ENCODE assay signal across 10 cellular contexts in genomic region chr15:33154366-33155166, GRCh38. TPM values are rescaled to one million over a fixed set of nuclear protein-coding genes. Genes with fewer than 3 reads are reported as not detected.
DNase-seq lines count a peak whose midpoint lies in the region; ATAC-seq and TF ChIP-seq lines count a peak whose summit lies in the region.
"Had no signal": no experiment of that assay in that cellular context is flagged by ENCODE, and none has a peak within 500 bp of the region (broad histone marks: within the 10 kb centered on the region; RNA-seq: fewer than 3 reads in every experiment).

No MANE protein-coding gene starts in this region.

- H3K36me3 Mint-ChIP-seq in Calu3 (ENCODE audit: insufficient read depth, unreplicated experiment): no peaks in the 10 kb centered on the region

- intact Hi-C loops in psoas muscle (cut with DNase I): no loop called here
- intact Hi-C loops in Calu3 (cut with micrococcal nuclease; ENCODE audit: unreplicated experiment): no loop called here

- H3K4me1 Mint-ChIP-seq in Calu3 (ENCODE audit: low read depth, unreplicated experiment): no peaks in the 10 kb centered on the region
- peaks cover 15% of the 10 kb centered on the region for H3K4me1 Mint-ChIP-seq in stimulated activated naive CD8-positive, alpha-beta T cell treated with anti-CD3 and anti-CD28 coated beads, Interleukin-15, amount 100 ng/mL, for 72 hours

- no peak overlapping the region for H3K4me3 Mint-ChIP-seq in Calu3 (ENCODE audit: low read depth, unreplicated experiment)
- H3K4me3 Mint-ChIP-seq in stimulated activated naive CD8-positive, alpha-beta T cell treated with anti-CD3 and anti-CD28 coated beads, Interleukin-15, amount 100 ng/mL, for 72 hours: no peak overlapping the region

- H3K4me1 ChIP-seq in psoas muscle: no peaks in the 10 kb centered on the region

- 65 to 75% (median 69%) methylated on average over 13 of the region's 13 CpGs for WGBS in psoas muscle, 3 donors

- peak overlapping the region; percentile 61 for H3K27ac ChIP-seq in psoas muscle

- no TSS peak for BruUV-seq in Calu3 (replicated peaks; lab: Mats Ljungman, UMichigan)

- TF ChIP-seq CTCF in fibroblast of villous mesenchyme (IDR thresholded peaks at IDR 0.05; ENCODE audit: insufficient read depth, low read depth, low read length) (no peak), psoas muscle (IDR thresholded peaks at IDR 0.05) (no peak), Calu3 (IDR thresholded peaks at IDR 0.05; ENCODE audit: unreplicated experiment) (no peak)

- ATAC-seq in psoas muscle (peak; percentile 80 to 94 (median 86)), HG02759 (IDR thresholded peaks at IDR 0.05; ENCODE audit: unreplicated experiment) (no peak)
- ATAC-seq in stimulated activated naive CD8-positive, alpha-beta T cell treated with anti-CD3 and anti-CD28 coated beads, Interleukin-15, amount 100 ng/mL, for 72 hours: no peak

- in situ Hi-C loops in Caki2 (cut with HindIII; ENCODE audit: low pct_unique_long_range_greater_than_20kb, low sequenced_read_pairs): no loop called here

- H3K9me3 Mint-ChIP-seq in Calu3 (ENCODE audit: low read depth, unreplicated experiment): no peaks in the 10 kb centered on the region
- no peaks in the 10 kb centered on the region for H3K9me3 Mint-ChIP-seq in stimulated activated naive CD8-positive, alpha-beta T cell treated with anti-CD3 and anti-CD28 coated beads, Interleukin-15, amount 100 ng/mL, for 72 hours

- no peaks in the 10 kb centered on the region for H3K9me3 ChIP-seq in psoas muscle

- DNase-seq in Caki2 (ENCODE audit: low read depth) (peak; percentile 55), RPMI7951 (ENCODE audit: low read depth) (peak; percentile 98), fibroblast of villous mesenchyme (ENCODE audit: low read depth) (peak; percentile 56), psoas muscle (peak in 1 of 2 donors; percentile 60), NCI-H446 treated with DMSO at 0.1 percent for 48 hours (lab: John Stamatoyannopoulos, UW) (no peak), Calu3 (no peak)
- DNase-seq in stimulated activated naive CD8-positive, alpha-beta T cell treated with anti-CD3 and anti-CD28 coated beads, Interleukin-15, amount 100 ng/mL, for 72 hours: no peak
- DNase-seq: GF-D8; NK-92 treated with Interleukin-12 subunit alpha and Interleukin-12 subunit beta, amount 100 ng/mL, for 24 hours had no signal

- H3K27me3 ChIP-seq in psoas muscle (ENCODE audit: insufficient read depth in 3 of 3, low read length in 2 of 3): no peaks in the 10 kb centered on the region

- H3K27me3 Mint-ChIP-seq in Calu3 (ENCODE audit: unreplicated experiment): no peaks in the 10 kb centered on the region
- H3K27me3 Mint-ChIP-seq in stimulated activated naive CD8-positive, alpha-beta T cell treated with anti-CD3 and anti-CD28 coated beads, Interleukin-15, amount 100 ng/mL, for 72 hours: no peaks in the 10 kb centered on the region

- H3K36me3 ChIP-seq in psoas muscle (ENCODE audit: insufficient read depth in 1 of 2, low read depth in 1 of 2): no peaks in the 10 kb centered on the region

- CTCF ChIA-PET in Calu3 (lab: Charles Lee): no interaction called here

- no peak overlapping the region for H3K4me3 ChIP-seq in fibroblast of villous mesenchyme (ENCODE audit: low read depth, low read length)
- H3K4me3 ChIP-seq in psoas muscle: peak overlapping the region; percentile 15

- no peak overlapping the region for H3K27ac Mint-ChIP-seq in Calu3 (ENCODE audit: unreplicated experiment)
- H3K27ac Mint-ChIP-seq in stimulated activated naive CD8-positive, alpha-beta T cell treated with anti-CD3 and anti-CD28 coated beads, Interleukin-15, amount 100 ng/mL, for 72 hours: peak overlapping the region in 1 of 2 donors; percentile 49

RNA-seq across cellular contexts. Expression of gene FMN1, which starts 39.9 kb away (rescaled TPM):
- 1.4 and 23.8 TPM in 2 replicates for total RNA-seq in Caki2 (2014; rRNA removed; shearing (Covaris generic); ENCODE audit: low replicate concordance)
- total RNA-seq in RPMI7951 (2014; rRNA removed; shearing (Covaris generic)): 5.0 and 5.8 TPM in 2 replicates
- total RNA-seq in fibroblast of villous mesenchyme: 4.5 and 8.6 TPM in 2 replicates
- 10 to 100 TPM in 2 of 4 donors, 1 to 10 TPM in 2; 2.2 to 20.0 (median 6.4) TPM for total RNA-seq in psoas muscle
- 1 to 10 TPM in 1 of 3 donors, under 1 TPM in 2; 0.21 to 2.5 (median 0.25) TPM for polyA plus RNA-seq in psoas muscle
- 5.5 and 7.1 TPM in 2 replicates for total RNA-seq in Calu3 (2022)

Comparison
In these comparisons a context has a peak if more than half of its experiments do, and no peak if none do; other contexts are left out.
1. DNase-seq: peak in Caki2 (single experiment), RPMI7951 (single experiment) and fibroblast of villous mesenchyme (single experiment); none in NCI-H446 treated with DMSO at 0.1 percent for 48 hours (single experiment), Calu3 (single experiment) and stimulated activated naive CD8-positive, alpha-beta T cell treated with anti-CD3 and anti-CD28 coated beads, Interleukin-15, amount 100 ng/mL, for 72 hours (0 of 2).
2. ATAC-seq: peak in psoas muscle (4 of 4); none in HG02759 (single experiment) and stimulated activated naive CD8-positive, alpha-beta T cell treated with anti-CD3 and anti-CD28 coated beads, Interleukin-15, amount 100 ng/mL, for 72 hours (single experiment).